12 cellular contexts compared by ENCODE assay signal in genomic region chr21:34455628-34456027, GRCh38. TPM values are rescaled to one million over a fixed set of nuclear protein-coding genes. Genes with fewer than 3 reads are reported as not detected.
A peak's percentile ranks its signal among the peaks of the same experiment; 100 is the strongest.
DNase-seq lines count a peak whose midpoint lies in the region; ATAC-seq and TF ChIP-seq lines count a peak whose summit lies in the region.
"Not testable (repeated sequence)": the region's sequence is repeated elsewhere in the genome, so short reads cannot be mapped to it uniquely, and the experiment has no call there.
"Had no signal": no experiment of that assay in that cellular context is flagged by ENCODE, and none has a peak within 500 bp of the region (broad histone marks: within the 10 kb centered on the region; RNA-seq: fewer than 3 reads in every experiment).

No MANE protein-coding gene starts in this region.

- H3K27ac ChIP-seq in heart left ventricle; right cardiac atrium (ENCODE audit: low read length): not testable (repeated sequence)

- not testable (repeated sequence) for TF ChIP-seq CTCF in heart left ventricle (IDR thresholded peaks at IDR 0.05)

- H3K27me3 ChIP-seq in heart left ventricle; right cardiac atrium (ENCODE audit: control insufficient read depth, insufficient read depth): not testable (repeated sequence)

- intact Hi-C loops in Right ventricle myocardium inferior (cut with DNase I); heart left ventricle (cut with DNase I); left cardiac atrium (cut with DNase I); right cardiac atrium (cut with DNase I): not testable (repeated sequence)

- not testable (repeated sequence) for H3K9me3 ChIP-seq in heart left ventricle; right cardiac atrium (ENCODE audit: control insufficient read depth, low read length)

- DNase-seq in Right ventricle myocardium inferior (ENCODE audit: missing footprints); heart left ventricle; left cardiac atrium; right cardiac atrium: not testable (repeated sequence)

- H3K4me1 ChIP-seq in heart left ventricle; right cardiac atrium (ENCODE audit: control insufficient read depth, insufficient read depth, low read length): not testable (repeated sequence)

- whole genome bisulfite sequencing in heart left ventricle, 4 donors: no CpG with 5 or more reads among the region's 10 CpGs
- WGBS in right cardiac atrium: no CpG with 5 or more reads among the region's 10 CpGs

- ATAC-seq in Right ventricle myocardium inferior: peak; percentile 75
- ATAC-seq in heart left ventricle: peak; percentile 75 to 93 (median 84)
- ATAC-seq in left cardiac atrium: peak; percentile 54 to 70
- peak; percentile 63 to 78 for ATAC-seq in right cardiac atrium

- not testable (repeated sequence) for TF ChIP-seq POLR2A in heart left ventricle (IDR thresholded peaks at IDR 0.05)

- H3K4me3 ChIP-seq in heart left ventricle; right cardiac atrium (ENCODE audit: low read length): not testable (repeated sequence)

- H3K36me3 ChIP-seq in heart left ventricle: not testable (repeated sequence)

RNA-seq across cellular contexts. Expression of gene SMIM34, which starts 31.9 kb away (rescaled TPM):
- total RNA-seq in Right ventricle myocardium inferior (not detected), heart left ventricle (under 1 TPM in 2 of 9 donors, not detected in 7; 0.25 to 0.69 TPM), left cardiac atrium (not detected), right cardiac atrium (under 1 TPM in 2 of 4 donors, not detected in 2; 0.26 to 0.34 TPM)
- polyA plus RNA-seq in heart left ventricle (not detected), right cardiac atrium (not detected)
- total RNA-seq: A673; CD4-positive, alpha-beta memory T cell; CD4-positive, CD25-positive, alpha-beta regulatory T cell; CD8-positive, alpha-beta memory T cell; Daoy; GM12878 had no signal
- polyA plus RNA-seq: AG04450; CD14-positive monocyte; CD4-positive, alpha-beta memory T cell; CD4-positive, CD25-positive, alpha-beta regulatory T cell; CD8-positive, alpha-beta memory T cell; GM12878 had no signal

RNA-seq across cellular contexts. Expression of gene KCNE1, which starts 56.4 kb away (rescaled TPM):
- total RNA-seq in Right ventricle myocardium inferior (5.5 TPM), heart left ventricle (10 to 100 TPM in 2 of 9 donors, 1 to 10 TPM in 6, under 1 TPM in 1; 0.71 to 11.1 (median 5.6) TPM), left cardiac atrium (1 to 10 TPM; 4.8 to 7.5 TPM), right cardiac atrium (10 to 100 TPM in 2 of 4 donors, 1 to 10 TPM in 2; 3.6 to 11.4 (median 9.5) TPM)
- polyA plus RNA-seq in heart left ventricle (1 to 10 TPM; 1.7 to 4.3 TPM), right cardiac atrium (3.8 TPM)
- polyA plus RNA-seq: CD4-positive, CD25-positive, alpha-beta regulatory T cell; CD8-positive, alpha-beta memory T cell had no signal
